ENCODE assay signal across 16 cellular contexts in the genomic region with DNA sequence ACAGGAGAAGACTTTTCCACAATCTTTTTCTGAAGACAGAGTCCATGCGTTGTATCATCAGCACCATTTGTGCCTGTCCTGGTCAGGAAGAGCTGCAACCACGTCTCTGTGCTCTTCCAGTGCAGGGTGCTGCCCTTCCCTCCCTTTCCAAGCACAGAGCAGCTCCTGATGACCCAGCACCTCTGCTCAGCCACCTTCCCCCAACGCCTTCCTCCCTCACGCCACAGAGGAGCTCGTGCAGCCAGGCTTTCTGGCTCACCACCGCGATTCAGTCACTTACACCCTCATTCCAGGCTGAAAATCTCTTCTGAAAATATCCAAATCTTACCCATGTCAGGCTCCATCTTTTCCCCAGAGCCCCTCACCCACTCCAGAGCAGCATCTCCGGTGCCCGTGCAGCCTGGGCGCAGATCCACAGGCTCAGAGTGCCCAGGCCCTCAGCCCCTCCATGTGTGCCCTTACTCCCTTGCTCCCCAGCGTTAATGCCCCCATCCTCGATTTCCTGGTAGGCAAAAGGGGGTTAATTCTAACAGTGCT.
"Had no signal": no experiment of that assay in that cellular context is flagged by ENCODE, and none has a peak within 500 bp of the region (broad histone marks: within the 10 kb centered on the region; RNA-seq: fewer than 3 reads in every experiment).

No MANE protein-coding gene starts in this region.

- H3K9me3 ChIP-seq: left lung, lower lobe of right lung, neutrophil, ovary, prostate gland, right lobe of liver, stomach, thoracic aorta, transverse colon had no signal

- H3K27ac ChIP-seq: left lung, lower lobe of right lung, neutrophil, ovary, prostate gland, right lobe of liver, thoracic aorta, transverse colon had no signal

- H3K36me3 ChIP-seq: left lung, lower lobe of right lung, neutrophil, ovary, prostate gland, right lobe of liver, thoracic aorta, transverse colon had no signal

- H3K36me3 Mint-ChIP-seq: memory B cell, mesothelial cell of epicardium, natural killer cell had no signal

- H3K9me3 Mint-ChIP-seq: central memory CD8-positive, alpha-beta T cell; memory B cell; mesothelial cell of epicardium; natural killer cell had no signal

- H3K4me3 ChIP-seq: left lung, lower lobe of right lung, ovary, prostate gland, right lobe of liver, stomach, thoracic aorta, transverse colon had no signal

- ATAC-seq: esophagus mucosa, left lung, lower lobe of right lung, natural killer cell, right lobe of liver had no signal

- H3K27me3 ChIP-seq: left lung, ovary, right lobe of liver, stomach, transverse colon had no signal

- H3K4me1 ChIP-seq: right lobe of liver had no signal

- H3K27ac Mint-ChIP-seq: memory B cell, mesothelial cell of epicardium, natural killer cell had no signal

- H3K4me3 Mint-ChIP-seq: central memory CD8-positive, alpha-beta T cell; memory B cell; mesothelial cell of epicardium; natural killer cell had no signal

- DNase-seq: effector memory CD4-positive, alpha-beta T cell; lower lobe of right lung; natural killer cell; retina; right lobe of liver; stomach; transverse colon had no signal
